8 cellular contexts compared by ENCODE assay signal in genomic region chr7:39624202-39624807, GRCh38. TPM values are rescaled to one million over a fixed set of nuclear protein-coding genes. Genes with fewer than 3 reads are reported as not detected.
DNase-seq lines count a peak whose midpoint lies in the region; TF ChIP-seq lines count a peak whose summit lies in the region.

No MANE protein-coding gene starts in this region.

- TF ChIP-seq CTCF in MM.1S (IDR thresholded peaks at IDR 0.05; ENCODE audit: low read length) (no peak), right atrium auricular region (IDR thresholded peaks at IDR 0.05) (no peak)

- peak overlapping the region; percentile 95 for H3K9ac ChIP-seq in MM.1S (ENCODE audit: low read length)

- CTCF ChIA-PET in activated naive CD4-positive, alpha-beta T cell treated with anti-CD3 and anti-CD28 coated beads for 36 hours (lab: Charles Lee): interaction anchor here (0.8 to 5.4 kb wide), 4 partner anchors 16 to 121 kb away, joined by 3 to 55 read pairs (median 8); no protein-coding TSS in a partner anchor

- H3K27me3 ChIP-seq in MM.1S (replicated peaks; ENCODE audit: insufficient read depth, low read length): no peaks in the 10 kb centered on the region
- H3K27me3 ChIP-seq in right atrium auricular region: no peaks in the 10 kb centered on the region

- H3F3A ChIP-seq in MM.1S (ENCODE audit: insufficient read depth, low read length): peaks cover 7% of the 10 kb centered on the region; the same call in 1 of the 2 replicates

- H3K36me3 ChIP-seq in MM.1S (replicated peaks; ENCODE audit: insufficient read depth, low read length) (no peaks in the 10 kb centered on the region), right atrium auricular region (peaks cover under 1% of the 10 kb centered on the region)

- H3K4me1 Mint-ChIP-seq in activated naive CD4-positive, alpha-beta T cell treated with anti-CD3 and anti-CD28 coated beads for 36 hours (ENCODE audit: low read depth): peaks cover 47% of the 10 kb centered on the region

- H3K4me3 ChIP-seq in MM.1S (ENCODE audit: low read length) (peak overlapping the region; percentile 92), right atrium auricular region (peak overlapping the region; percentile 79 to 89), skeletal muscle cell (ENCODE audit: low read depth, low read length) (peak overlapping the region; percentile 87)

- no peaks in the 10 kb centered on the region for H3K9me2 ChIP-seq in MM.1S (replicated peaks; ENCODE audit: insufficient read depth, low read length)

- peaks cover 64% of the 10 kb centered on the region for H3K79me2 ChIP-seq in MM.1S (ENCODE audit: low read length)

- H2AFZ ChIP-seq in MM.1S (ENCODE audit: low read length): peak overlapping the region; percentile 36

- H3K9me3 Mint-ChIP-seq in activated naive CD4-positive, alpha-beta T cell treated with anti-CD3 and anti-CD28 coated beads for 36 hours: no peaks in the 10 kb centered on the region

- H3K27me3 Mint-ChIP-seq in activated naive CD4-positive, alpha-beta T cell treated with anti-CD3 and anti-CD28 coated beads for 36 hours (ENCODE audit: low read depth): no peaks in the 10 kb centered on the region

- H3K4me1 ChIP-seq in MM.1S (ENCODE audit: low read length): peaks cover 15% of the 10 kb centered on the region
- peaks cover 0 to 51% of the 10 kb centered on the region in 2 donors for H3K4me1 ChIP-seq in right atrium auricular region

- no peaks in the 10 kb centered on the region for H4K20me1 ChIP-seq in MM.1S (ENCODE audit: insufficient read depth, low read length)

- H3K4me3 Mint-ChIP-seq in activated naive CD4-positive, alpha-beta T cell treated with anti-CD3 and anti-CD28 coated beads for 36 hours: peak overlapping the region; percentile 97

- intact Hi-C loops in activated naive CD4-positive, alpha-beta T cell treated with anti-CD3 and anti-CD28 coated beads for 36 hours (cut with micrococcal nuclease): loop anchor here (1.0 to 5.0 kb wide), 4 partner anchors 9 to 717 kb away; partner anchors contain the start of gene VPS41

- peak overlapping the region; percentile 89 for H3K4me2 ChIP-seq in MM.1S (ENCODE audit: low read depth, low read length)

- no peaks in the 10 kb centered on the region for H3K9me3 ChIP-seq in MM.1S (replicated peaks; ENCODE audit: insufficient read depth, low read length)
- no peaks in the 10 kb centered on the region for H3K9me3 ChIP-seq in right atrium auricular region

- peak overlapping the region; percentile 95 for H3K27ac Mint-ChIP-seq in activated naive CD4-positive, alpha-beta T cell treated with anti-CD3 and anti-CD28 coated beads for 36 hours

- H3K27ac ChIP-seq in MM.1S (ENCODE audit: low read length) (peak overlapping the region; percentile 69; the same call in 1 of the 2 replicates), right atrium auricular region (peak overlapping the region; percentile 92 to 94)

- DNase-seq in NCI-H524 (lab: John Stamatoyannopoulos, UW) (peak; percentile 27 to 57), NCI-H524 treated with DMSO at 0.1 percent for 48 hours (lab: John Stamatoyannopoulos, UW) (no peak), MM.1S (peak; percentile 11), right atrium auricular region (ENCODE audit: low spot score) (no peak), skeletal muscle cell (ENCODE audit: low read depth) (no peak), mucosa of gallbladder (ENCODE audit: low spot score) (no peak), NCI-H2081 treated with DMSO at 0.1 percent for 48 hours (lab: John Stamatoyannopoulos, UW) (no peak)
- DNase-seq in activated naive CD4-positive, alpha-beta T cell treated with anti-CD3 and anti-CD28 coated beads for 36 hours: peak; percentile 51

- peaks cover 7% of the 10 kb centered on the region for H3K36me3 Mint-ChIP-seq in activated naive CD4-positive, alpha-beta T cell treated with anti-CD3 and anti-CD28 coated beads for 36 hours (ENCODE audit: low read depth)

RNA-seq across cellular contexts. Expression of gene RALA, which starts 0.9 kb away (rescaled TPM):
- 10 to 100 TPM; 30.3 to 35.6 TPM for total RNA-seq in activated naive CD4-positive, alpha-beta T cell treated with anti-CD3 and anti-CD28 coated beads for 36 hours
- 10 to 100 TPM; 13.2 to 14.0 TPM for total RNA-seq in right atrium auricular region
- 46.7 TPM for total RNA-seq in mucosa of gallbladder

RNA-seq across cellular contexts. Expression of gene YAE1, which starts 58.1 kb away (rescaled TPM):
- total RNA-seq in activated naive CD4-positive, alpha-beta T cell treated with anti-CD3 and anti-CD28 coated beads for 36 hours: 1 to 10 TPM; 4.6 to 5.5 TPM
- total RNA-seq in right atrium auricular region: 10 to 100 TPM; 16.3 to 18.6 TPM
- total RNA-seq in mucosa of gallbladder: 19.4 TPM

Comparison
In these comparisons a context has a peak if more than half of its experiments do, and no peak if none do; other contexts are left out.
1. DNase-seq: peak in NCI-H524 (2 of 2), MM.1S (single experiment) and activated naive CD4-positive, alpha-beta T cell treated with anti-CD3 and anti-CD28 coated beads for 36 hours (single experiment); none in NCI-H524 treated with DMSO at 0.1 percent for 48 hours (single experiment), right atrium auricular region (single experiment), skeletal muscle cell (single experiment), mucosa of gallbladder (single experiment) and NCI-H2081 treated with DMSO at 0.1 percent for 48 hours (single experiment).
2. Peak in every context shown above with its lines, with median percentiles within 50 percentile points of each other: H3K4me3 ChIP-seq.